ENCODE assay signal across 11 cellular contexts in genomic region chr1:222897527-222898190, GRCh38.
A peak's percentile ranks its signal among the peaks of the same experiment; 100 is the strongest.
DNase-seq lines count a peak whose midpoint lies in the region; ATAC-seq and TF ChIP-seq lines count a peak whose summit lies in the region.
"Had no signal": no experiment of that assay in that cellular context is flagged by ENCODE, and none has a peak within 500 bp of the region (broad histone marks: within the 10 kb centered on the region; RNA-seq: fewer than 3 reads in every experiment).

No MANE protein-coding gene starts in this region.

- H3K27me3 Mint-ChIP-seq in activated naive CD8-positive, alpha-beta T cell treated with anti-CD3 and anti-CD28 coated beads, Interleukin-2, amount 50 U/mL, for 24 hours, result no peaks in the 10 kb centered on the region

- no peak for TF ChIP-seq POLR2A in heart left ventricle (IDR thresholded peaks at IDR 0.05)
- no peak for TF ChIP-seq POLR2A in tibial nerve (IDR thresholded peaks at IDR 0.05)

- H3K4me1 ChIP-seq in heart left ventricle (peaks cover 0 to 14% (median 2%) of the 10 kb centered on the region in 12 donors), liver (ENCODE audit: control insufficient read depth in 4 of 4, insufficient read depth in 4 of 4, low read length in 3 of 4) (no peaks in the 10 kb centered on the region), tibial nerve (peaks cover 0 to 29% (median 1%) of the 10 kb centered on the region in 4 donors)

- peaks cover 8% of the 10 kb centered on the region for H3K9me3 Mint-ChIP-seq in activated naive CD8-positive, alpha-beta T cell treated with anti-CD3 and anti-CD28 coated beads, Interleukin-2, amount 50 U/mL, for 24 hours

- H3K9me3 ChIP-seq in heart left ventricle (no peaks in the 10 kb centered on the region), liver (ENCODE audit: control insufficient read depth in 4 of 4, low read length in 3 of 4) (no peaks in the 10 kb centered on the region), tibial nerve (no peaks in the 10 kb centered on the region)

- H3K36me3 ChIP-seq in heart left ventricle (no peaks in the 10 kb centered on the region), liver (ENCODE audit: control insufficient read depth in 4 of 4, insufficient read depth in 3 of 4, low read depth in 1 of 4, low read length in 3 of 4) (peaks cover 0 to 3% (median 0%) of the 10 kb centered on the region in 4 donors), tibial nerve (peaks cover 0 to 18% (median 0%) of the 10 kb centered on the region in 3 donors)

- H3K9ac ChIP-seq in liver (ENCODE audit: low read depth in 1 of 2, low read length in 2 of 2), result peak overlapping the region; percentile 10 to 49

- DNase-seq in heart left ventricle (no peak), cardiac septum (ENCODE audit: low spot score) (no peak), tibial nerve (ENCODE audit: low spot score in 2 of 2) (no peak), NCI-H2081 (lab: John Stamatoyannopoulos, UW) (no peak)
- no peak for DNase-seq in activated naive CD8-positive, alpha-beta T cell treated with anti-CD3 and anti-CD28 coated beads, Interleukin-2, amount 50 U/mL, for 24 hours
- DNase-seq: DMS 273 treated with DMSO at 0.1 percent for 48 hours, left ventricle myocardium superior, NCI-H2029 treated with DMSO at 0.1 percent for 48 hours had no signal

- 25 to 40% (median 28%) methylated on average over 4 of the region's 4 CpGs for WGBS in heart left ventricle, 4 donors
- WGBS in liver, result 32% methylated on average over 4 of the region's 4 CpGs
- 23 to 33% methylated on average over 4 of the region's 4 CpGs for WGBS in tibial nerve, 2 donors

- peaks cover 39% of the 10 kb centered on the region for H3K4me1 Mint-ChIP-seq in activated naive CD8-positive, alpha-beta T cell treated with anti-CD3 and anti-CD28 coated beads, Interleukin-2, amount 50 U/mL, for 24 hours

- H3K4me3 ChIP-seq in heart left ventricle (peak overlapping the region in 9 of 12 donors; percentile 23 to 50 (median 38)), liver (ENCODE audit: low read depth in 1 of 3, low read length in 3 of 3) (peak overlapping the region in 2 of 3 donors; percentile 2 to 14), tibial nerve (peak overlapping the region; percentile 1 to 26 (median 11))

- H3K4me3 Mint-ChIP-seq in activated naive CD8-positive, alpha-beta T cell treated with anti-CD3 and anti-CD28 coated beads, Interleukin-2, amount 50 U/mL, for 24 hours, result peak overlapping the region; percentile 69

- ATAC-seq in heart left ventricle (no peak), GM19035 (IDR thresholded peaks at IDR 0.05; ENCODE audit: unreplicated experiment) (no peak), HG02973 (IDR thresholded peaks at IDR 0.05; ENCODE audit: unreplicated experiment) (no peak)
- ATAC-seq in activated naive CD8-positive, alpha-beta T cell treated with anti-CD3 and anti-CD28 coated beads, Interleukin-2, amount 50 U/mL, for 24 hours, result no peak
- ATAC-seq: left ventricle myocardium superior had no signal

- intact Hi-C loops in heart left ventricle (cut with DNase I), result no loop called here
- intact Hi-C loops in cardiac septum (cut with DNase I), result no loop called here

- TF ChIP-seq RAD21 in liver (IDR thresholded peaks at IDR 0.05), result no peak

- H3K27ac Mint-ChIP-seq in activated naive CD8-positive, alpha-beta T cell treated with anti-CD3 and anti-CD28 coated beads, Interleukin-2, amount 50 U/mL, for 24 hours, result peak overlapping the region; percentile 96

- H3K27ac ChIP-seq in heart left ventricle (peak overlapping the region in 11 of 12 donors; percentile 14 to 59 (median 29)), liver (ENCODE audit: low read depth in 1 of 2, low read length in 2 of 2) (peak overlapping the region; percentile 26 to 51), tibial nerve (peak overlapping the region; percentile 4 to 74 (median 22))

- H3K27me3 ChIP-seq in heart left ventricle (no peaks in the 10 kb centered on the region), liver (ENCODE audit: control insufficient read depth in 4 of 4, insufficient read depth in 4 of 4, low read length in 3 of 4) (no peaks in the 10 kb centered on the region), tibial nerve (no peaks in the 10 kb centered on the region)

- TF ChIP-seq CTCF in heart left ventricle (IDR thresholded peaks at IDR 0.05) (no peak), liver (IDR thresholded peaks at IDR 0.05; ENCODE audit: low read depth, low read length, missing input control) (no peak), tibial nerve (IDR thresholded peaks at IDR 0.05) (no peak)

- TF ChIP-seq EP300 in tibial nerve (IDR thresholded peaks at IDR 0.05), result no peak

- H3K36me3 Mint-ChIP-seq in activated naive CD8-positive, alpha-beta T cell treated with anti-CD3 and anti-CD28 coated beads, Interleukin-2, amount 50 U/mL, for 24 hours (ENCODE audit: low read depth), result peaks cover 11% of the 10 kb centered on the region

TF ChIP-seq in liver, 16 proteins besides CTCF, POLR2A, EP300 and RAD21:
- no peak for TF ChIP-seq GABPA (IDR thresholded peaks at IDR 0.05 in 1 of 2, conservative IDR thresholded peaks at IDR 0.05 in 1 of 2)
- TF ChIP-seq HNF4A (conservative IDR thresholded peaks at IDR 0.05), result peak in 1 of 2 donors; percentile 1
